ENCODE assay signal across 8 cellular contexts in genomic region chr12:46360908-46361666, GRCh38. TPM values are rescaled to one million over a fixed set of nuclear protein-coding genes. Genes with fewer than 3 reads are reported as not detected.
DNase-seq lines count a peak whose midpoint lies in the region; ATAC-seq and TF ChIP-seq lines count a peak whose summit lies in the region.

No MANE protein-coding gene starts in this region.

- H3K9me3 Mint-ChIP-seq in immature natural killer cell = no peaks in the 10 kb centered on the region

- H3K4me3 Mint-ChIP-seq in immature natural killer cell = peak overlapping the region in 2 of 5 donors; percentile 24 to 46

- peaks cover 48 to 74% of the 10 kb centered on the region in 2 donors for H3K4me1 Mint-ChIP-seq in immature natural killer cell

- in situ Hi-C loops in GM13976 (cut with MboI; ENCODE audit: low sequenced_read_pairs, unreplicated experiment) = loop anchor here (25.0 kb wide), 1 partner anchor 199 kb away; no protein-coding TSS in a partner anchor

- DNase-seq in immature natural killer cell (no peak), hippocampal formation (lab: John Stamatoyannopoulos, UW) (no peak), NCI-H1048 (lab: John Stamatoyannopoulos, UW) (no peak), medulla oblongata (ENCODE audit: extremely low spot score) (no peak), GM13976 (ENCODE audit: low spot score) (no peak)

- TF ChIP-seq RAD21 in Ishikawa (IDR thresholded peaks at IDR 0.05; ENCODE audit: low read depth) = 0 out of 2 replicates have a peak, but pooled peaks have one; percentile 5

- H3K27me3 Mint-ChIP-seq in immature natural killer cell (ENCODE audit: low read depth in 3 of 3) = peaks cover 0 to 10% (median 0%) of the 10 kb centered on the region in 3 donors

- ATAC-seq in GM18858 (IDR thresholded peaks at IDR 0.05; ENCODE audit: unreplicated experiment) (peak; percentile 74), GM21723 (IDR thresholded peaks at IDR 0.05; ENCODE audit: unreplicated experiment) (peak; percentile 60)

- TF ChIP-seq CTCF in GM13976 (IDR thresholded peaks at IDR 0.05; ENCODE audit: borderline replicate concordance, control extremely low read depth, extremely low read depth, insufficient read depth, missing control alignments) = no peak

- peaks cover 44 to 67% (median 44%) of the 10 kb centered on the region in 3 donors for H3K36me3 Mint-ChIP-seq in immature natural killer cell

- peak overlapping the region; percentile 68 to 93 (median 88) for H3K27ac Mint-ChIP-seq in immature natural killer cell

- no peak for TF ChIP-seq EP300 in Ishikawa (IDR thresholded peaks at IDR 0.05; ENCODE audit: borderline replicate concordance)

TF ChIP-seq in Ishikawa, 13 proteins besides CTCF, POLR2A, EP300 and RAD21:
- TF ChIP-seq TAF1 (IDR thresholded peaks at IDR 0.05; ENCODE audit: low read depth) = no peak
- TF ChIP-seq EGR1 (IDR thresholded peaks at IDR 0.05) = no peak
TF ChIP-seq in Ishikawa: peak in this region for 0.

RNA-seq across cellular contexts. Expression of gene SLC38A2, which starts 11.5 kb away (rescaled TPM):
- 100 to 1,000 TPM in 1 of 3 donors, 10 to 100 TPM in 2; 52.6 to 116 (median 92.7) TPM for polyA plus RNA-seq in immature natural killer cell
